ENCODE assay signal across 12 cellular contexts in the genomic region with DNA sequence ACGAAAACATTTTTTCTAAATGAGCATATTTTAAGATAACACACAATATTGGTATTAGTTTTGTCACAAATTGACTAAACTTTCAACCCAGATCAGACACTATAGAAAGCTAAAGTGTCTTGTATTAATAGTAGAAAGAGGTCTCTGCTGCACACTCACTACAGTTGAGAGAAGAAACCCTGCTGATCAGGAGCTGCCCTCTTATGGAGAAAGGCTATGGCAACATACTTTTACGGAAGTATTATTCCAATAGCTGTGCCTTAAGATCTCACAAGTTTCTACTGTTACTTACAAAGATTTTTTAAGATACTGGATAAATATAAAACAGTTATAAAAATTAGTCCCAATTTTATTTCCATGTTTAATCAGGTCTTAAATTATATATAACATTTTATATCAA.
DNase-seq lines count a peak whose midpoint lies in the region; ATAC-seq, FAIRE-seq and TF ChIP-seq lines count a peak whose summit lies in the region.
"Had no signal": no experiment of that assay in that cellular context is flagged by ENCODE, and none has a peak within 500 bp of the region (broad histone marks: within the 10 kb centered on the region; RNA-seq: fewer than 3 reads in every experiment).

No MANE protein-coding gene starts in this region.

- ATAC-seq in GM21717 (IDR thresholded peaks at IDR 0.05; ENCODE audit: unreplicated experiment): no peak

- H3K9me2 ChIP-seq in OCI-LY7 (ENCODE audit: insufficient read depth, low read length) (no peaks in the 10 kb centered on the region), hepatocyte (replicated peaks; ENCODE audit: insufficient read depth) (no peaks in the 10 kb centered on the region)

- no peak for TF ChIP-seq POLR2A in H54 (IDR thresholded peaks at IDR 0.05; ENCODE audit: low read depth, low read length)

- peak; percentile 23 for DNase-seq in A673 (ENCODE audit: low spot score)
- DNase-seq in GM03348 (ENCODE audit: low spot score): peak; percentile 19
- DNase-seq in OCI-LY7 (ENCODE audit: low spot score): no peak
- DNase-seq in hepatocyte (ENCODE audit: low spot score): peak; percentile 11
- DNase-seq in H54 (ENCODE audit: insufficient read length, low spot score): no peak
- DNase-seq in activated CD4-positive, alpha-beta T cell treated with anti-CD3 and anti-CD28 coated beads for 1 hour: no peak
- no peak for DNase-seq in NCI-H146 treated with DMSO at 0.1 percent for 48 hours (lab: John Stamatoyannopoulos, UW; ENCODE audit: unreplicated experiment)
- DNase-seq: CD8-positive, alpha-beta memory T cell; effector CD4-positive, alpha-beta T cell; PC-9; retina had no signal

- H3K4me1 ChIP-seq in A673 (ENCODE audit: insufficient read depth, low read length, poor library complexity, severe bottlenecking): no peaks in the 10 kb centered on the region
- H3K4me1 ChIP-seq in OCI-LY7 (ENCODE audit: insufficient read depth, low read length, poor library complexity, severe bottlenecking): no peaks in the 10 kb centered on the region
- no peaks in the 10 kb centered on the region for H3K4me1 ChIP-seq in hepatocyte (ENCODE audit: insufficient read depth)

- CTCF ChIA-PET in A673 (lab: Charles Lee) (no interaction called here), OCI-LY7 (lab: Charles Lee; ENCODE audit: unreplicated experiment) (no interaction called here)

- no peak overlapping the region for H2AFZ ChIP-seq in OCI-LY7 (ENCODE audit: low read length)
- H2AFZ ChIP-seq in hepatocyte: no peak overlapping the region
- H2AFZ ChIP-seq: PC-9 had no signal

- H3K4me2 ChIP-seq in OCI-LY7 (ENCODE audit: low read length) (no peak overlapping the region), hepatocyte (no peak overlapping the region)
- H3K4me2 ChIP-seq: PC-9 had no signal

- no peaks in the 10 kb centered on the region for H3K79me2 ChIP-seq in OCI-LY7 (ENCODE audit: insufficient read depth, low read depth, low read length)
- H3K79me2 ChIP-seq in hepatocyte: no peaks in the 10 kb centered on the region

- no peaks in the 10 kb centered on the region for H3K9me3 ChIP-seq in A673 (ENCODE audit: low read depth, low read length, poor library complexity, severe bottlenecking)
- no peaks in the 10 kb centered on the region for H3K9me3 ChIP-seq in OCI-LY7 (ENCODE audit: low read length)
- no peaks in the 10 kb centered on the region for H3K9me3 ChIP-seq in hepatocyte (ENCODE audit: low read depth)

- POLR2A ChIA-PET in A673 (lab: Charles Lee; ENCODE audit: low non-redundant PET) (no interaction called here), OCI-LY7 (lab: Charles Lee) (no interaction called here)

- H3K4me3 ChIP-seq in A673 (ENCODE audit: low read depth, low read length, poor library complexity, severe bottlenecking) (no peak overlapping the region), OCI-LY7 (ENCODE audit: low read depth, low read length, poor library complexity, severe bottlenecking) (no peak overlapping the region), hepatocyte (no peak overlapping the region)
- H3K4me3 ChIP-seq: PC-9 had no signal

- H3K27me3 ChIP-seq in A673 (replicated peaks; ENCODE audit: insufficient read depth, low read depth, low read length, poor library complexity) (no peaks in the 10 kb centered on the region), hepatocyte (no peaks in the 10 kb centered on the region)

- WGBS in hepatocyte (ENCODE audit: low lambda C conversion rate, missing lambda C conversion rate): 77% methylated on average over 2 of the region's 2 CpGs

- H3K36me3 ChIP-seq in A673 (ENCODE audit: insufficient read depth, low read length, poor library complexity, severe bottlenecking) (no peaks in the 10 kb centered on the region), OCI-LY7 (ENCODE audit: insufficient read depth, low read length) (no peaks in the 10 kb centered on the region), hepatocyte (replicated peaks; ENCODE audit: insufficient read depth, low read depth) (no peaks in the 10 kb centered on the region)

- H4K20me1 ChIP-seq in OCI-LY7 (ENCODE audit: insufficient read depth, low read length): no peaks in the 10 kb centered on the region
- H4K20me1 ChIP-seq in hepatocyte (ENCODE audit: insufficient read depth, poor library complexity, severe bottlenecking): no peaks in the 10 kb centered on the region

- H3K27ac ChIP-seq in A673 (ENCODE audit: low read depth, low read length, poor library complexity, severe bottlenecking) (no peak overlapping the region), OCI-LY7 (ENCODE audit: low read depth, low read length, poor library complexity, severe bottlenecking) (no peak overlapping the region), hepatocyte (no peak overlapping the region)
- H3K27ac ChIP-seq: PC-9 had no signal

- peak; percentile 46 for TF ChIP-seq CTCF in A673 (conservative IDR thresholded peaks at IDR 0.05; ENCODE audit: low read depth, low read length)
- 0 out of 2 replicates have a peak, but pooled peaks have one; percentile 14 for TF ChIP-seq CTCF in OCI-LY7 (conservative IDR thresholded peaks at IDR 0.05; ENCODE audit: low read length)
- TF ChIP-seq CTCF in hepatocyte (IDR thresholded peaks at IDR 0.05; ENCODE audit: poor library complexity): peak; percentile 26

- intact Hi-C loops in A673 (cut with micrococcal nuclease; ENCODE audit: unreplicated experiment): no loop called here
- intact Hi-C loops in OCI-LY7 (cut with micrococcal nuclease; ENCODE audit: unreplicated experiment): no loop called here

- FAIRE-seq in H54 (lab: Jason Lieb, UNC): no peak

- BruUV-seq in A673 (replicated peaks; lab: Mats Ljungman, UMichigan): no TSS peak
- BruUV-seq in OCI-LY7 (replicated peaks; lab: Mats Ljungman, UMichigan): no TSS peak

Comparison
In these comparisons a context has a peak if more than half of its experiments do, and no peak if none do; other contexts are left out.
1. DNase-seq: peak in A673 (single experiment), GM03348 (single experiment) and hepatocyte (single experiment); none in OCI-LY7 (single experiment), H54 (single experiment), activated CD4-positive, alpha-beta T cell treated with anti-CD3 and anti-CD28 coated beads for 1 hour (single experiment) and NCI-H146 treated with DMSO at 0.1 percent for 48 hours (single experiment).
2. Peak in every context shown above with its lines, with median percentiles within 50 percentile points of each other: CTCF ChIP-seq.